In the genomic region with DNA sequence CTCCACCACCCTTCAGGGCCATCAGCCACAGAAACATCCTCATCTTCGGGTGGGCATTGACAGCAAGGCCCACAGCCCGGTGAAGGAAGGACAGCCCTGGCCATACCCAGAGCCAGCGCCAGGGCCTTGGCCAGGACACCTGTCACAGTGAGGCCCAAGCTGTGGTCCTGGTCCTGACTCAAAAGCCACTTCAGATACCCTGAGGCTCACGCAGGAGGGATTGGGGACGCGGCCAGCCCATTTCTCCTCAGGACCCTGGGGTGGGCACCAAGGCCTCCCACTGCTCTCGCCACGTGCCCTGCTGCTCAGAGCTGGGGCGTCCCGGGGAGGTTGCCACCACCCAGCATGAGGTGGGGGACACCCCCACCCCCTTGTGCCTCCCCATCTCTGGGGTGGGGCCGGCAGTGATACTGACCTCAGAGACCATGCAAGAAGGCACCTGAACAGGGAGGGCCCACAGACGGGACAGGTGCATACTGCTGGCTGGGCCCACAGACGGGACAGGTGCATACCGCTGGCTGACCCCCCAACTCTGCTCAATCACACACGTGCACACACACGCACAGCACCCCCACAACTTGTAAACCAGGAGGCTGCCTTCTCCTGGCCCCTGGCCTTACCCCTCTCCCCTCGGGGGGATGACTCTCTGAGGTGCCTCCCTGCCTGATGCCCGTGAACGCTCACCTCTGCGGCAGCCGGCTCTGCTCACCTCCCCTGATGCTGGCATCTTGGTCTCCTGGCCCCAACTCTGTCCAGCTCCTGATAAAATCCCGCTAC, we compare ENCODE assay signal across 11 cellular contexts. TPM values are rescaled to one million over a fixed set of nuclear protein-coding genes. Genes with fewer than 3 reads are reported as not detected.
DNase-seq lines count a peak whose midpoint lies in the region; ATAC-seq and TF ChIP-seq lines count a peak whose summit lies in the region.
"Had no signal": no experiment of that assay in that cellular context is flagged by ENCODE, and none has a peak within 500 bp of the region (broad histone marks: within the 10 kb centered on the region; RNA-seq: fewer than 3 reads in every experiment).

No MANE protein-coding gene starts in this region.

- ATAC-seq in HG03045 (IDR thresholded peaks at IDR 0.05; ENCODE audit: unreplicated experiment) (no peak), GM18498 (IDR thresholded peaks at IDR 0.05; ENCODE audit: unreplicated experiment) (no peak)

- DNase-seq in activated CD4-positive, alpha-beta T cell treated with anti-CD3 and anti-CD28 coated beads, Interleukin-2, amount 10 ng/mL, durations not matched to agents 24 days and 14 days: peak; percentile 65
- DNase-seq in activated CD4-positive, alpha-beta T cell treated with anti-CD3 and anti-CD28 coated beads for 4 hours: no peak
- no peak for DNase-seq in activated T-helper 1 cell treated with anti-CD3 and anti-CD28 coated beads, Interleukin-12 subunit alpha, Interleukin-12 subunit beta, Interleukin-2, Interleukin-4 antibody, amounts not matched to agents 30 ng/mL and 10 ng/mL and 1 ng/mL, durations not matched to agents 14 hours and 24 hours and 36 hours (ENCODE audit: low spot score)
- DNase-seq in suprapubic skin (ENCODE audit: low spot score in 2 of 2) (no peak), islet precursor cell (no peak)
- DNase-seq: HCEC 1CT, NCI-H2029 treated with DMSO at 0.1 percent for 48 hours had no signal

- no peak for TF ChIP-seq POLR2A in suprapubic skin (IDR thresholded peaks at IDR 0.05)

- TF ChIP-seq EP300 in suprapubic skin (IDR thresholded peaks at IDR 0.05): no peak

- WGBS in liver: 85% methylated on average over 22 of the region's 22 CpGs
- WGBS in suprapubic skin: 72% methylated on average over 8 of the region's 22 CpGs

- peaks cover 70% of the 10 kb centered on the region for H3K36me3 Mint-ChIP-seq in activated CD4-positive, alpha-beta T cell treated with anti-CD3 and anti-CD28 coated beads, Interleukin-2, amount 10 ng/mL, durations not matched to agents 24 days and 14 days (ENCODE audit: low read depth)
- H3K36me3 Mint-ChIP-seq in activated T-helper 1 cell treated with anti-CD3 and anti-CD28 coated beads, Interleukin-12 subunit alpha, Interleukin-12 subunit beta, Interleukin-2, Interleukin-4 antibody, amounts not matched to agents 30 ng/mL and 10 ng/mL and 1 ng/mL, durations not matched to agents 14 hours and 24 hours and 36 hours (ENCODE audit: low read depth): peaks cover 55% of the 10 kb centered on the region

- H3K9me3 Mint-ChIP-seq in activated CD4-positive, alpha-beta T cell treated with anti-CD3 and anti-CD28 coated beads, Interleukin-2, amount 10 ng/mL, durations not matched to agents 24 days and 14 days: no peaks in the 10 kb centered on the region
- H3K9me3 Mint-ChIP-seq in activated T-helper 1 cell treated with anti-CD3 and anti-CD28 coated beads, Interleukin-12 subunit alpha, Interleukin-12 subunit beta, Interleukin-2, Interleukin-4 antibody, amounts not matched to agents 30 ng/mL and 10 ng/mL and 1 ng/mL, durations not matched to agents 14 hours and 24 hours and 36 hours: no peaks in the 10 kb centered on the region

- H3K9me3 ChIP-seq in liver (ENCODE audit: control insufficient read depth in 4 of 4, low read length in 3 of 4): no peaks in the 10 kb centered on the region
- no peaks in the 10 kb centered on the region for H3K9me3 ChIP-seq in suprapubic skin

- H3K36me3 ChIP-seq in liver (ENCODE audit: control insufficient read depth in 4 of 4, insufficient read depth in 3 of 4, low read depth in 1 of 4, low read length in 3 of 4) (no peaks in the 10 kb centered on the region), suprapubic skin (no peaks in the 10 kb centered on the region)

- H3K4me3 ChIP-seq in liver (ENCODE audit: low read depth in 1 of 3, low read length in 3 of 3): no peak overlapping the region
- no peak overlapping the region for H3K4me3 ChIP-seq in suprapubic skin

- H3K27me3 ChIP-seq in liver (ENCODE audit: control insufficient read depth in 4 of 4, insufficient read depth in 4 of 4, low read length in 3 of 4): no peaks in the 10 kb centered on the region
- H3K27me3 ChIP-seq in suprapubic skin: no peaks in the 10 kb centered on the region

- peaks cover 60% of the 10 kb centered on the region for H3K4me1 Mint-ChIP-seq in activated CD4-positive, alpha-beta T cell treated with anti-CD3 and anti-CD28 coated beads, Interleukin-2, amount 10 ng/mL, durations not matched to agents 24 days and 14 days
- peaks cover 66% of the 10 kb centered on the region for H3K4me1 Mint-ChIP-seq in activated T-helper 1 cell treated with anti-CD3 and anti-CD28 coated beads, Interleukin-12 subunit alpha, Interleukin-12 subunit beta, Interleukin-2, Interleukin-4 antibody, amounts not matched to agents 30 ng/mL and 10 ng/mL and 1 ng/mL, durations not matched to agents 14 hours and 24 hours and 36 hours (ENCODE audit: low read depth)

- H3K27ac Mint-ChIP-seq in activated CD4-positive, alpha-beta T cell treated with anti-CD3 and anti-CD28 coated beads, Interleukin-2, amount 10 ng/mL, durations not matched to agents 24 days and 14 days: peak overlapping the region; percentile 62
- H3K27ac Mint-ChIP-seq in activated T-helper 1 cell treated with anti-CD3 and anti-CD28 coated beads, Interleukin-12 subunit alpha, Interleukin-12 subunit beta, Interleukin-2, Interleukin-4 antibody, amounts not matched to agents 30 ng/mL and 10 ng/mL and 1 ng/mL, durations not matched to agents 14 hours and 24 hours and 36 hours: peak overlapping the region; percentile 52

- no peaks in the 10 kb centered on the region for H3K27me3 Mint-ChIP-seq in activated CD4-positive, alpha-beta T cell treated with anti-CD3 and anti-CD28 coated beads, Interleukin-2, amount 10 ng/mL, durations not matched to agents 24 days and 14 days
- H3K27me3 Mint-ChIP-seq in activated T-helper 1 cell treated with anti-CD3 and anti-CD28 coated beads, Interleukin-12 subunit alpha, Interleukin-12 subunit beta, Interleukin-2, Interleukin-4 antibody, amounts not matched to agents 30 ng/mL and 10 ng/mL and 1 ng/mL, durations not matched to agents 14 hours and 24 hours and 36 hours (ENCODE audit: insufficient read depth): no peaks in the 10 kb centered on the region

- H3K4me3 Mint-ChIP-seq in activated CD4-positive, alpha-beta T cell treated with anti-CD3 and anti-CD28 coated beads, Interleukin-2, amount 10 ng/mL, durations not matched to agents 24 days and 14 days: peak overlapping the region; percentile 77
- H3K4me3 Mint-ChIP-seq in activated T-helper 1 cell treated with anti-CD3 and anti-CD28 coated beads, Interleukin-12 subunit alpha, Interleukin-12 subunit beta, Interleukin-2, Interleukin-4 antibody, amounts not matched to agents 30 ng/mL and 10 ng/mL and 1 ng/mL, durations not matched to agents 14 hours and 24 hours and 36 hours: peak overlapping the region; percentile 60

- H3K27ac ChIP-seq in liver (ENCODE audit: low read depth in 1 of 2, low read length in 2 of 2) (peak overlapping the region; percentile 24 to 66), suprapubic skin (peak overlapping the region; percentile 55)
- H3K27ac ChIP-seq: HL-60 had no signal

- H3K9ac ChIP-seq in liver (ENCODE audit: low read depth in 1 of 2, low read length in 2 of 2): no peak overlapping the region

- TF ChIP-seq RAD21 in liver (IDR thresholded peaks at IDR 0.05): no peak

- H3K4me1 ChIP-seq in liver (ENCODE audit: control insufficient read depth in 4 of 4, insufficient read depth in 4 of 4, low read length in 3 of 4) (peaks cover 7 to 40% (median 30%) of the 10 kb centered on the region in 4 donors), suprapubic skin (peaks cover 63% of the 10 kb centered on the region)

- intact Hi-C loops in activated CD4-positive, alpha-beta T cell treated with anti-CD3 and anti-CD28 coated beads, Interleukin-2, amount 10 ng/mL, durations not matched to agents 24 days and 14 days (cut with micrococcal nuclease): no loop called here
- intact Hi-C loops in activated T-helper 1 cell treated with anti-CD3 and anti-CD28 coated beads, Interleukin-12 subunit alpha, Interleukin-12 subunit beta, Interleukin-2, Interleukin-4 antibody, amounts not matched to agents 30 ng/mL and 10 ng/mL and 1 ng/mL, durations not matched to agents 14 hours and 24 hours and 36 hours (cut with micrococcal nuclease): no loop called here

- TF ChIP-seq CTCF in liver (IDR thresholded peaks at IDR 0.05; ENCODE audit: low read depth, low read length, missing input control) (no peak), suprapubic skin (IDR thresholded peaks at IDR 0.05) (no peak)

TF ChIP-seq in liver, 16 proteins besides CTCF, POLR2A, EP300 and RAD21:
- TF ChIP-seq NR2F2 (IDR thresholded peaks at IDR 0.05) (no peak), TAF1 (conservative IDR thresholded peaks at IDR 0.05) (no peak), SP1 (IDR thresholded peaks at IDR 0.05) (no peak), GABPA (IDR thresholded peaks at IDR 0.05 in 1 of 2, conservative IDR thresholded peaks at IDR 0.05 in 1 of 2) (no peak), EGR1 (IDR thresholded peaks at IDR 0.05; ENCODE audit: low read depth in 2 of 2) (no peak), FOXA1 (IDR thresholded peaks at IDR 0.05) (no peak), RXRA (IDR thresholded peaks at IDR 0.05) (no peak)
TF ChIP-seq in liver: peak in this region for 0.

RNA-seq across cellular contexts. Expression of gene SLC7A5, which starts 14.2 kb away (rescaled TPM):
- total RNA-seq in activated CD4-positive, alpha-beta T cell treated with anti-CD3 and anti-CD28 coated beads, Interleukin-2, amount 10 ng/mL, durations not matched to agents 24 days and 14 days: 408 and 410 TPM in 2 replicates
- total RNA-seq in activated T-helper 1 cell treated with anti-CD3 and anti-CD28 coated beads, Interleukin-12 subunit alpha, Interleukin-12 subunit beta, Interleukin-2, Interleukin-4 antibody, amounts not matched to agents 30 ng/mL and 10 ng/mL and 1 ng/mL, durations not matched to agents 14 hours and 24 hours and 36 hours: 466 and 469 TPM in 2 replicates
- total RNA-seq in liver (10 to 100 TPM in 1 of 2 donors, 1 to 10 TPM in 1; 7.9 to 66.0 TPM), suprapubic skin (10 to 100 TPM in 3 of 4 donors, 1 to 10 TPM in 1; 10.0 to 99.4 (median 61.1) TPM)
- 10 to 100 TPM in 1 of 2 donors, 1 to 10 TPM in 1; 4.5 to 13.3 TPM for polyA plus RNA-seq in liver
